In genomic region chr12:46108721-46109120, GRCh38 we compare ENCODE assay signal across 9 cellular contexts.
DNase-seq lines count a peak whose midpoint lies in the region; ATAC-seq and TF ChIP-seq lines count a peak whose summit lies in the region.
"Had no signal": no experiment of that assay in that cellular context is flagged by ENCODE, and none has a peak within 500 bp of the region (broad histone marks: within the 10 kb centered on the region; RNA-seq: fewer than 3 reads in every experiment).

No MANE protein-coding gene starts in this region.

- CTCF ChIA-PET in GM10248 (lab: Yijun Ruan, JAX): interaction anchor here (1.3 to 4.7 kb wide), 3 partner anchors 9 to 37 kb away, joined by 3 to 50 read pairs (median 7); no protein-coding TSS in a partner anchor

- in situ Hi-C loops in KBM-7 (cut with MboI; ENCODE audit: low pct_unique_long_range_greater_than_20kb, low sequenced_read_pairs): no loop called here

- POLR2A ChIA-PET in GM10248 (lab: Yijun Ruan, JAX): no interaction called here

- no peaks in the 10 kb centered on the region for H3K4me1 ChIP-seq in ascending aorta
- H3K4me1 ChIP-seq: stomach had no signal

- H3K4me3 ChIP-seq in H7 (ENCODE audit: insufficient read depth, low read depth, low read length) (no peak overlapping the region), ascending aorta (no peak overlapping the region)
- H3K4me3 ChIP-seq: stomach had no signal

- TF ChIP-seq CTCF in GM10248 (IDR thresholded peaks at IDR 0.05; ENCODE audit: control extremely low read depth, extremely low read depth, low read depth, missing control alignments) (no peak), ascending aorta (IDR thresholded peaks at IDR 0.05) (no peak)

- ATAC-seq in GM19328 (IDR thresholded peaks at IDR 0.05; ENCODE audit: unreplicated experiment) (peak; percentile 77), HG02852 (IDR thresholded peaks at IDR 0.05; ENCODE audit: unreplicated experiment) (peak; percentile 92)

- H3K27ac ChIP-seq in ascending aorta: no peak overlapping the region
- H3K27ac ChIP-seq: stomach had no signal

- intact Hi-C loops in ascending aorta (cut with DNase I): no loop called here

- peaks cover 0 to 5% of the 10 kb centered on the region in 2 donors for H3K9me3 ChIP-seq in ascending aorta

- H3K36me3 ChIP-seq in H7 (replicated peaks; ENCODE audit: control insufficient read depth, insufficient read depth, low read length): no peaks in the 10 kb centered on the region
- H3K36me3 ChIP-seq in ascending aorta: no peaks in the 10 kb centered on the region
- H3K36me3 ChIP-seq: stomach had no signal

- peak; percentile 48 for DNase-seq in GM10248 (ENCODE audit: extremely low spot score)
- DNase-seq in KBM-7: peak; percentile 5
- DNase-seq in H7: no peak
- DNase-seq in NCI-H1694 (lab: John Stamatoyannopoulos, UW): no peak
- DNase-seq in ascending aorta (ENCODE audit: low spot score in 2 of 2): no peak
- no peak for DNase-seq in stimulated activated CD8-positive, alpha-beta memory T cell treated with anti-CD3 and anti-CD28 coated beads, Interleukin-4, amount 100 ng/mL, for 48 hours
- DNase-seq: stomach had no signal

- H3K27me3 ChIP-seq in H7 (ENCODE audit: control insufficient read depth, insufficient read depth, low read length): no peaks in the 10 kb centered on the region
- no peaks in the 10 kb centered on the region for H3K27me3 ChIP-seq in ascending aorta
- H3K27me3 ChIP-seq: stomach had no signal

Comparison
In these comparisons a context has a peak if more than half of its experiments do, and no peak if none do; other contexts are left out.
1. DNase-seq: peak in GM10248 (single experiment) and KBM-7 (single experiment); none in H7 (single experiment), NCI-H1694 (single experiment), ascending aorta (0 of 2) and stimulated activated CD8-positive, alpha-beta memory T cell treated with anti-CD3 and anti-CD28 coated beads, Interleukin-4, amount 100 ng/mL, for 48 hours (single experiment).